Comparison of ENCODE assay signal across 13 cellular contexts in the genomic region with DNA sequence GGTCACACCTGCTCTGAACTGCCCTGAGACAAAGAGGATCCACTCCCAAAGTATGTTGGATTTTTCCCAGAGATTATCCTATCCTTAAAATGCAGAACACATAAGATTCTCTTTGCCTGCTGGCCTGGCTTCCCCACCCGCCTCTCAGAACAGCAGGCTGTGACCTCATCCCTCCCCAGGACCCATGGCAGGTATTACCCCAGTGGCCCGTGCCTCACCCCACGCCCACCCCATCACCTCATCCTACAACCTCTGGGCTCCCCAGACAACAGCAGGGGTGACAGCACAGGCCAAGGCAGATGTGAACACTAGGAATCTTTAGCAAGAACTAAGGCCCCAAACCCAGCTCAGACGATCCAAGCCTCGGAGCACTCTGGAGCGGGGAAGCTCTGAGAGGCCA. TPM values are rescaled to one million over a fixed set of nuclear protein-coding genes. Genes with fewer than 3 reads are reported as not detected.
DNase-seq lines count a peak whose midpoint lies in the region; ATAC-seq, FAIRE-seq and TF ChIP-seq lines count a peak whose summit lies in the region.
"Had no signal": no experiment of that assay in that cellular context is flagged by ENCODE, and none has a peak within 500 bp of the region (broad histone marks: within the 10 kb centered on the region; RNA-seq: fewer than 3 reads in every experiment).

No MANE protein-coding gene starts in this region.

- H3K56ac ChIP-seq in H9 (ENCODE audit: insufficient read length, low read depth, low read length), result no peak overlapping the region

- DNase-seq in H9 (no peak), GM12878 (ENCODE audit: low read depth, low spot score) (no peak), naive B cell (no peak), uterus (no peak), sciatic nerve (ENCODE audit: low spot score) (no peak)

- H4K20me1 ChIP-seq in H9 (ENCODE audit: control insufficient read depth, insufficient read depth, insufficient read length) (no peaks in the 10 kb centered on the region), GM12878 (ENCODE audit: control insufficient read depth, insufficient read depth) (no peaks in the 10 kb centered on the region)

- POLR2A ChIA-PET in GM12878 (lab: Charles Lee), result no interaction called here

- no peak overlapping the region for H2BK20ac ChIP-seq in H9 (ENCODE audit: low read depth, low read length, poor library complexity, severe bottlenecking)

- no peaks in the 10 kb centered on the region for H3K36me3 ChIP-seq in GM12878 (ENCODE audit: control insufficient read depth in 2 of 2, insufficient read depth in 2 of 2, low read length in 1 of 2)
- no peaks in the 10 kb centered on the region for H3K36me3 ChIP-seq in uterus
- H3K36me3 ChIP-seq: HAP-1, Peyer's patch, SJCRH30 had no signal

- H3K9me3 Mint-ChIP-seq in H9 (no peaks in the 10 kb centered on the region; a peak in 1 of 5 replicates), naive B cell (no peaks in the 10 kb centered on the region)
- H3K9me3 Mint-ChIP-seq: CD8-positive, alpha-beta memory T cell; IgD-negative memory B cell had no signal

- no peak overlapping the region for H4K5ac ChIP-seq in H9 (ENCODE audit: insufficient read length, low read depth, low read length)

- H3K27ac ChIP-seq in H9 (ENCODE audit: insufficient read length, low read depth, low read length) (no peak overlapping the region), GM12878 (ENCODE audit: control insufficient read depth, insufficient read depth) (no peak overlapping the region), uterus (peak overlapping the region; percentile 54 to 65)
- H3K27ac ChIP-seq: Peyer's patch, SJCRH30 had no signal

- TF ChIP-seq RAD21 in GM12878 (IDR thresholded peaks at IDR 0.05; ENCODE audit: insufficient read depth, low read depth, low read length), result no peak

- FAIRE-seq in GM12878 (lab: Jason Lieb, UNC), result no peak

- no peak overlapping the region for H3K4me2 ChIP-seq in H9 (ENCODE audit: insufficient read depth, insufficient read length, low read length)
- H3K4me2 ChIP-seq in GM12878 (ENCODE audit: control insufficient read depth, insufficient read depth), result no peak overlapping the region

- no peak for TF ChIP-seq EP300 in GM12878 (IDR thresholded peaks at IDR 0.05; ENCODE audit: borderline replicate concordance in 1 of 2, control insufficient read depth in 1 of 2, low read depth in 2 of 2, low read length in 2 of 2)

- BruUV-seq in GM12878 (replicated peaks; lab: Mats Ljungman, UMichigan), result no TSS peak

- no peak for TF ChIP-seq CTCF in H9 (conservative IDR thresholded peaks at IDR 0.05)
- TF ChIP-seq CTCF in GM12878 (IDR thresholded peaks at IDR 0.05 in 2 of 3, conservative IDR thresholded peaks at IDR 0.05 in 1 of 3; ENCODE audit: control insufficient read depth in 2 of 3, extremely low read depth in 1 of 3, insufficient read depth in 1 of 3, low read depth in 3 of 3, low read length in 3 of 3), result no peak
- TF ChIP-seq CTCF in uterus (IDR thresholded peaks at IDR 0.05), result no peak

- H3K4me3 Mint-ChIP-seq in H9 (no peak overlapping the region), naive B cell (peak overlapping the region in 1 of 8 donors; percentile 28)
- H3K4me3 Mint-ChIP-seq: CD8-positive, alpha-beta memory T cell; IgD-negative memory B cell had no signal

- no peaks in the 10 kb centered on the region for H3K23me2 ChIP-seq in H9 (ENCODE audit: insufficient read length, low read depth, low read length, poor library complexity, severe bottlenecking)

- no peak overlapping the region for H3K14ac ChIP-seq in H9 (ENCODE audit: insufficient read depth, low read length)

- no peak overlapping the region for H3K18ac ChIP-seq in H9 (ENCODE audit: insufficient read length, low read depth, low read length)

- H3T11ph ChIP-seq in H9 (ENCODE audit: low read length), result no peak overlapping the region

- no peak overlapping the region for H2BK12ac ChIP-seq in H9 (ENCODE audit: insufficient read length, low read depth, low read length)

- H3K23ac ChIP-seq in H9 (ENCODE audit: insufficient read length, low read depth, low read length), result no peak overlapping the region

- H3K27me3 Mint-ChIP-seq in H9 (ENCODE audit: low read depth) (peaks cover 3% of the 10 kb centered on the region), naive B cell (peaks cover 23 to 49% (median 31%) of the 10 kb centered on the region in 3 donors)

- no peaks in the 10 kb centered on the region for H3K79me1 ChIP-seq in H9 (ENCODE audit: insufficient read depth, low read depth, low read length, poor library complexity, severe bottlenecking)

- TF ChIP-seq POLR2A in GM12878 (IDR thresholded peaks at IDR 0.05; ENCODE audit: low read depth, low read length) (no peak), uterus (IDR thresholded peaks at IDR 0.05) (no peak)

- in situ Hi-C loops in GM12878 (cut with MboI), result loop anchor here (5.0 kb wide), 1 partner anchor 143 kb away; no protein-coding TSS in a partner anchor

- H3K27ac Mint-ChIP-seq in H9 (peak overlapping the region; percentile 56 to 88 (median 81); a peak in 4 of 7 replicates), naive B cell (peak overlapping the region in 5 of 6 donors; percentile 40 to 75 (median 48))
- H3K27ac Mint-ChIP-seq: CD8-positive, alpha-beta memory T cell; IgD-negative memory B cell had no signal

- H3K4ac ChIP-seq in H9 (ENCODE audit: low read depth, low read length), result no peak overlapping the region

- H3K9me3 ChIP-seq in H9 (ENCODE audit: control insufficient read depth, low read depth, low read length) (no peaks in the 10 kb centered on the region), GM12878 (replicated peaks; ENCODE audit: control insufficient read depth, insufficient read depth, low read length) (no peaks in the 10 kb centered on the region), uterus (no peaks in the 10 kb centered on the region)
- H3K9me3 ChIP-seq: HAP-1, Peyer's patch, SJCRH30 had no signal

- intact Hi-C loops in GM12878 (cut with micrococcal nuclease; ENCODE audit: unreplicated experiment), result loop anchor here (1.0 to 5.0 kb wide), 2 partner anchors 93 to 143 kb away; no protein-coding TSS in a partner anchor
- intact Hi-C loops in uterus (cut with DNase I; ENCODE audit: low total_unique reads), result no loop called here
- intact Hi-C loops in sciatic nerve (cut with DNase I), result no loop called here

- H3K4me1 ChIP-seq in H9 (ENCODE audit: insufficient read depth, low read length), result no peaks in the 10 kb centered on the region; the same call in 1 of the 2 replicates
- H3K4me1 ChIP-seq in GM12878 (ENCODE audit: control insufficient read depth, insufficient read depth, low read length), result peaks cover 3% of the 10 kb centered on the region; the same call in 1 of the 2 replicates
- peaks cover 0 to 4% of the 10 kb centered on the region in 2 donors for H3K4me1 ChIP-seq in uterus
- H3K4me1 ChIP-seq: Peyer's patch had no signal

- RAD21 ChIA-PET in GM12878 (lab: Charles Lee; ENCODE audit: unreplicated experiment), result interaction anchor here (0.6 to 3.7 kb wide), 10 partner anchors 11 to 384 kb away, joined by 3 to 94 read pairs (median 4); a partner anchor contains a TSS

- H4K91ac ChIP-seq in H9 (ENCODE audit: insufficient read length, low read depth, low read length), result no peak overlapping the region

- H3K4me1 Mint-ChIP-seq in H9 (peaks cover 11 to 20% of the 10 kb centered on the region in 2 experiments), naive B cell (peaks cover 10 to 16% (median 12%) of the 10 kb centered on the region in 3 donors)
- H3K4me1 Mint-ChIP-seq: CD8-positive, alpha-beta memory T cell had no signal

- H2BK120ac ChIP-seq in H9 (ENCODE audit: low read depth, low read length, poor library complexity, severe bottlenecking), result no peak overlapping the region

- no peaks in the 10 kb centered on the region for H3K36me3 Mint-ChIP-seq in H9 (ENCODE audit: insufficient read depth in 1 of 3, low read depth in 3 of 3)
- no peaks in the 10 kb centered on the region for H3K36me3 Mint-ChIP-seq in naive B cell
- H3K36me3 Mint-ChIP-seq: CD8-positive, alpha-beta memory T cell; IgD-negative memory B cell had no signal

- H3K9ac ChIP-seq in H9 (ENCODE audit: extremely low read depth, insufficient read length, low read length) (no peak overlapping the region), GM12878 (ENCODE audit: control insufficient read depth, insufficient read depth, low read length) (no peak overlapping the region)

- H2BK5ac ChIP-seq in H9 (ENCODE audit: insufficient read length, low read length), result no peak overlapping the region

- CTCF ChIA-PET in GM12878 (lab: Yijun Ruan, JAX), result interaction anchor here (0.5 to 8.0 kb wide), 44 partner anchors 8 to 307 kb away, joined by 3 to 326 read pairs (median 5); a partner anchor contains a TSS

- H3K79me2 ChIP-seq in H9 (ENCODE audit: insufficient read depth, low read length), result no peaks in the 10 kb centered on the region
- H3K79me2 ChIP-seq in GM12878 (ENCODE audit: control insufficient read depth, insufficient read depth, low read length), result no peaks in the 10 kb centered on the region

- no peak overlapping the region for H2AK5ac ChIP-seq in H9 (ENCODE audit: insufficient read length, low read length)

- ATAC-seq in GM12878 (peak; percentile 34), naive B cell (ENCODE audit: low read depth in 2 of 2) (peak in 1 of 2 donors; percentile 10), HG02981 (IDR thresholded peaks at IDR 0.05; ENCODE audit: unreplicated experiment) (no peak), GM21360 (IDR thresholded peaks at IDR 0.05; ENCODE audit: unreplicated experiment) (no peak), sciatic nerve (no peak)

- H3K27me3 ChIP-seq in H9 (ENCODE audit: insufficient read depth, low read length) (no peaks in the 10 kb centered on the region), GM12878 (replicated peaks in 1 of 2; ENCODE audit: control insufficient read depth in 2 of 2, insufficient read depth in 2 of 2, low read length in 1 of 2) (no peaks in the 10 kb centered on the region; a peak in 2 of 4 replicates), uterus (no peaks in the 10 kb centered on the region)
- H3K27me3 ChIP-seq: Peyer's patch, SJCRH30 had no signal

- no CpG with 5 or more reads among the region's 6 CpGs for WGBS in H9 (ENCODE audit: extremely low coverage, insufficient read length, low lambda C conversion rate)
- 26% methylated on average over 6 of the region's 6 CpGs for WGBS in GM12878 (ENCODE audit: insufficient coverage, insufficient replicate concordance, low lambda C conversion rate, missing lambda C conversion rate)

- SMC1A ChIA-PET in GM12878 (lab: Charles Lee; ENCODE audit: uncharacterized antibody, unreplicated experiment), result interaction anchor here (0.8 to 7.1 kb wide), 8 partner anchors 37 to 159 kb away, joined by 3 to 106 read pairs (median 5); a partner anchor contains a TSS

- H3K4me3 ChIP-seq in GM12878, result no peak overlapping the region
- no peak overlapping the region for H3K4me3 ChIP-seq in uterus
- H3K4me3 ChIP-seq: HAP-1, Peyer's patch, SJCRH30 had no signal

- H2BK15ac ChIP-seq in H9 (ENCODE audit: low read depth, low read length), result no peak overlapping the region

- H2AFZ ChIP-seq in H9 (ENCODE audit: low read length), result no peak overlapping the region
- H2AFZ ChIP-seq in GM12878 (ENCODE audit: control insufficient read depth, low read depth, low read length), result no peak overlapping the region

- no peak overlapping the region for H4K8ac ChIP-seq in H9 (replicated peaks; ENCODE audit: insufficient read length, low read depth, low read length)

RNA-seq across cellular contexts. Expression of a gene that starts 35.1 kb away (rescaled TPM):
- not detected in 2 replicates for total RNA-seq in H9 (2021)
- not detected in 2 replicates for total RNA-seq in GM12878 (2013; cell fraction: nucleolus; rRNA removed)
- not detected in 2 replicates for total RNA-seq in GM12878 (2014; rRNA removed)
- not detected in 2 replicates for total RNA-seq in GM12878 (2014; rRNA removed; fragmentation: Illumina TruSeq; extraction: Trizol)
- total RNA-seq in GM12878 (2021), result not detected in 2 replicates
- not detected for polyA plus RNA-seq in GM12878 (2011; ENCODE audit: low read depth)
- polyA plus RNA-seq in GM12878 (2011; rRNA removed), result not detected in 2 replicates
- not detected in 2 replicates for polyA plus RNA-seq in GM12878 (2011; cell fraction: cytosol; rRNA removed)
- not detected in 2 replicates for polyA plus RNA-seq in GM12878 (2011; cell fraction: nucleus; rRNA removed)
- not detected in 2 replicates for polyA plus RNA-seq in GM12878 (2012)
- not detected in 2 replicates for polyA plus RNA-seq in GM12878 (2014; fragmentation: Illumina TruSeq; extraction: Trizol)
- polyA plus RNA-seq in GM12878 (2014; fragmentation: Nextera tagmentation; extraction: Ambion mirVana), result not detected
- polyA plus RNA-seq in GM12878 (2014; rRNA removed), result not detected in 2 replicates
- polyA plus RNA-seq in GM12878 (2016; fragmentation: Nextera tagmentation; extraction: Ambion mirVana), result not detected
- not detected in 2 replicates for polyA minus RNA-seq in GM12878 (2011; rRNA and poly(A)+ RNA removed)
- polyA minus RNA-seq in GM12878 (2011; cell fraction: cytosol; rRNA and poly(A)+ RNA removed), result not detected in 2 replicates
- polyA minus RNA-seq in GM12878 (2011; cell fraction: nucleus; rRNA and poly(A)+ RNA removed), result not detected in 2 replicates
- polyA plus RNA-seq in naive B cell (ENCODE audit: low read depth in 6 of 6), result not detected
- total RNA-seq in uterus, result 1 to 10 TPM in 1 of 4 donors, not detected in 3; 3.5 TPM
- 0.85 TPM for total RNA-seq in sciatic nerve
- total RNA-seq: CD8-positive, alpha-beta memory T cell; Daoy; Peyer's patch; SJCRH30 had no signal
- polyA plus RNA-seq: CD8-positive, alpha-beta memory T cell; IgD-negative memory B cell had no signal

RNA-seq across cellular contexts. Expression of a gene that starts 40.3 kb away (rescaled TPM):
- total RNA-seq in H9 (2021) (not detected in 2 replicates), GM12878 (2014; rRNA removed) (44.6 and 48.4 TPM in 2 replicates), GM12878 (2014; rRNA removed; fragmentation: Illumina TruSeq; extraction: Trizol) (45.7 and 46.9 TPM in 2 replicates), GM12878 (2021) (54.6 and 55.4 TPM in 2 replicates), uterus (100 to 1,000 TPM in 3 of 4 donors, 10 to 100 TPM in 1; 55.5 to 729 (median 448) TPM), sciatic nerve (1,022 TPM)
- 1.7 and 5.0 TPM in 2 replicates for total RNA-seq in GM12878 (2013; cell fraction: nucleolus; rRNA removed)
- 8.1 TPM for polyA plus RNA-seq in GM12878 (2011; ENCODE audit: low read depth)
- polyA plus RNA-seq in GM12878 (2011; rRNA removed) (5.3 and 7.2 TPM in 2 replicates), GM12878 (2014; fragmentation: Illumina TruSeq; extraction: Trizol) (10.5 and 15.0 TPM in 2 replicates), GM12878 (2014; fragmentation: Nextera tagmentation; extraction: Ambion mirVana) (100 to 1,000 TPM; 109 to 121 TPM), GM12878 (2014; rRNA removed) (59.1 and 60.2 TPM in 2 replicates), GM12878 (2016; fragmentation: Nextera tagmentation; extraction: Ambion mirVana) (10 to 100 TPM; 28.8 to 32.3 TPM), naive B cell (ENCODE audit: low read depth in 6 of 6) (100 to 1,000 TPM; 131 to 239 (median 154) TPM)
- 6.2 and 11.8 TPM in 2 replicates for polyA plus RNA-seq in GM12878 (2011; cell fraction: cytosol; rRNA removed)
- polyA plus RNA-seq in GM12878 (2011; cell fraction: nucleus; rRNA removed), result 2.4 and 9.4 TPM in 2 replicates
- polyA plus RNA-seq in GM12878 (2012), result 11.8 and 23.8 TPM in 2 replicates
- polyA minus RNA-seq in GM12878 (2011; rRNA and poly(A)+ RNA removed), result 3.4 and 7.7 TPM in 2 replicates
- polyA minus RNA-seq in GM12878 (2011; cell fraction: cytosol; rRNA and poly(A)+ RNA removed), result 33.4 and 45.6 TPM in 2 replicates
- polyA minus RNA-seq in GM12878 (2011; cell fraction: nucleus; rRNA and poly(A)+ RNA removed), result 7.1 and 7.4 TPM in 2 replicates

RNA-seq across cellular contexts. Expression of a gene that starts 45.2 kb away (rescaled TPM):
- total RNA-seq in H9 (2021) (not detected in 2 replicates), GM12878 (2014; rRNA removed) (not detected in 2 replicates), GM12878 (2014; rRNA removed; fragmentation: Illumina TruSeq; extraction: Trizol) (0.63 TPM in 1 of 2 replicates, not detected in the other), GM12878 (2021) (0.45 and 0.49 TPM in 2 replicates), uterus (not detected), sciatic nerve (not detected)
- not detected in 2 replicates for total RNA-seq in GM12878 (2013; cell fraction: nucleolus; rRNA removed)
- not detected for polyA plus RNA-seq in GM12878 (2011; ENCODE audit: low read depth)
- polyA plus RNA-seq in GM12878 (2011; rRNA removed) (not detected in 2 replicates), GM12878 (2014; fragmentation: Illumina TruSeq; extraction: Trizol) (not detected in 2 replicates), GM12878 (2014; fragmentation: Nextera tagmentation; extraction: Ambion mirVana) (under 1 TPM; 0.47 to 0.75 TPM), GM12878 (2014; rRNA removed) (0.28 TPM in 1 of 2 replicates, not detected in the other), GM12878 (2016; fragmentation: Nextera tagmentation; extraction: Ambion mirVana) (not detected), naive B cell (ENCODE audit: low read depth in 6 of 6) (not detected)
- 0.22 TPM in 1 of 2 replicates, not detected in the other for polyA plus RNA-seq in GM12878 (2011; cell fraction: cytosol; rRNA removed)
- polyA plus RNA-seq in GM12878 (2011; cell fraction: nucleus; rRNA removed), result not detected in 2 replicates
- 0.83 TPM in 1 of 2 replicates, not detected in the other for polyA plus RNA-seq in GM12878 (2012)
- polyA minus RNA-seq in GM12878 (2011; rRNA and poly(A)+ RNA removed), result not detected in 2 replicates
- polyA minus RNA-seq in GM12878 (2011; cell fraction: cytosol; rRNA and poly(A)+ RNA removed), result not detected in 2 replicates
- not detected in 2 replicates for polyA minus RNA-seq in GM12878 (2011; cell fraction: nucleus; rRNA and poly(A)+ RNA removed)
- total RNA-seq: Peyer's patch, SJCRH30 had no signal

RNA-seq across cellular contexts. Expression of a gene that starts 50.1 kb away (rescaled TPM):
- total RNA-seq in H9 (2021) (9.0 and 9.3 TPM in 2 replicates), GM12878 (2014; rRNA removed) (19.9 and 25.9 TPM in 2 replicates), GM12878 (2014; rRNA removed; fragmentation: Illumina TruSeq; extraction: Trizol) (26.2 and 30.4 TPM in 2 replicates), GM12878 (2021) (29.5 and 34.0 TPM in 2 replicates), uterus (100 to 1,000 TPM in 3 of 4 donors, 10 to 100 TPM in 1; 58.9 to 226 (median 155) TPM), sciatic nerve (258 TPM)
- total RNA-seq in GM12878 (2013; cell fraction: nucleolus; rRNA removed), result 3.0 and 3.6 TPM in 2 replicates
- polyA plus RNA-seq in GM12878 (2011; ENCODE audit: low read depth), result 13.4 TPM
- polyA plus RNA-seq in GM12878 (2011; rRNA removed) (10.3 and 14.2 TPM in 2 replicates), GM12878 (2014; fragmentation: Illumina TruSeq; extraction: Trizol) (26.2 and 28.4 TPM in 2 replicates), GM12878 (2014; fragmentation: Nextera tagmentation; extraction: Ambion mirVana) (100 to 1,000 TPM in 1 of 2 experiments, 10 to 100 TPM in 1; 73.9 to 104 TPM), GM12878 (2014; rRNA removed) (43.8 and 45.8 TPM in 2 replicates), GM12878 (2016; fragmentation: Nextera tagmentation; extraction: Ambion mirVana) (1 to 10 TPM; 4.3 to 9.9 TPM), naive B cell (ENCODE audit: low read depth in 6 of 6) (100 to 1,000 TPM in 2 of 6 donors, 10 to 100 TPM in 4; 50.2 to 167 (median 93.2) TPM)
- 15.2 and 20.3 TPM in 2 replicates for polyA plus RNA-seq in GM12878 (2011; cell fraction: cytosol; rRNA removed)
- polyA plus RNA-seq in GM12878 (2011; cell fraction: nucleus; rRNA removed), result 6.0 and 9.9 TPM in 2 replicates
- 7.0 and 13.3 TPM in 2 replicates for polyA plus RNA-seq in GM12878 (2012)
- polyA minus RNA-seq in GM12878 (2011; rRNA and poly(A)+ RNA removed), result 2.9 and 9.0 TPM in 2 replicates
- 9.4 and 9.9 TPM in 2 replicates for polyA minus RNA-seq in GM12878 (2011; cell fraction: cytosol; rRNA and poly(A)+ RNA removed)
- 1.5 and 1.7 TPM in 2 replicates for polyA minus RNA-seq in GM12878 (2011; cell fraction: nucleus; rRNA and poly(A)+ RNA removed)

RNA-seq across cellular contexts. Expression of a gene that starts 53.5 kb away (rescaled TPM):
- total RNA-seq in H9 (2021) (not detected in 2 replicates), GM12878 (2014; rRNA removed) (not detected in 2 replicates), GM12878 (2014; rRNA removed; fragmentation: Illumina TruSeq; extraction: Trizol) (not detected in 2 replicates), GM12878 (2021) (0.29 TPM in 1 of 2 replicates, not detected in the other), uterus (1 to 10 TPM in 2 of 4 donors, not detected in 2; 1.2 to 3.7 TPM), sciatic nerve (not detected)
- not detected in 2 replicates for total RNA-seq in GM12878 (2013; cell fraction: nucleolus; rRNA removed)
- polyA plus RNA-seq in GM12878 (2011; ENCODE audit: low read depth), result not detected
- polyA plus RNA-seq in GM12878 (2011; rRNA removed) (0.32 and 0.45 TPM in 2 replicates), GM12878 (2014; fragmentation: Illumina TruSeq; extraction: Trizol) (not detected in 2 replicates), GM12878 (2014; fragmentation: Nextera tagmentation; extraction: Ambion mirVana) (not detected), GM12878 (2014; rRNA removed) (0.32 TPM in 1 of 2 replicates, not detected in the other), GM12878 (2016; fragmentation: Nextera tagmentation; extraction: Ambion mirVana) (not detected), naive B cell (ENCODE audit: low read depth in 6 of 6) (not detected)
- 0.39 and 0.57 TPM in 2 replicates for polyA plus RNA-seq in GM12878 (2011; cell fraction: cytosol; rRNA removed)
- not detected in 2 replicates for polyA plus RNA-seq in GM12878 (2011; cell fraction: nucleus; rRNA removed)
- polyA plus RNA-seq in GM12878 (2012), result not detected in 2 replicates
- 1.2 TPM in 1 of 2 replicates, not detected in the other for polyA minus RNA-seq in GM12878 (2011; rRNA and poly(A)+ RNA removed)
- polyA minus RNA-seq in GM12878 (2011; cell fraction: cytosol; rRNA and poly(A)+ RNA removed), result not detected in 2 replicates
- polyA minus RNA-seq in GM12878 (2011; cell fraction: nucleus; rRNA and poly(A)+ RNA removed), result not detected in 2 replicates
- total RNA-seq: CD8-positive, alpha-beta memory T cell; Peyer's patch had no signal
- polyA plus RNA-seq: CD8-positive, alpha-beta memory T cell; IgD-negative memory B cell had no signal

Comparison
In these comparisons a context has a peak if more than half of its experiments do, and no peak if none do; other contexts are left out.
1. H3K27ac ChIP-seq: peak in uterus (2 of 2); none in H9 (single experiment) and GM12878 (single experiment).